ENCODE assay signal across 15 cellular contexts in the genomic region with DNA sequence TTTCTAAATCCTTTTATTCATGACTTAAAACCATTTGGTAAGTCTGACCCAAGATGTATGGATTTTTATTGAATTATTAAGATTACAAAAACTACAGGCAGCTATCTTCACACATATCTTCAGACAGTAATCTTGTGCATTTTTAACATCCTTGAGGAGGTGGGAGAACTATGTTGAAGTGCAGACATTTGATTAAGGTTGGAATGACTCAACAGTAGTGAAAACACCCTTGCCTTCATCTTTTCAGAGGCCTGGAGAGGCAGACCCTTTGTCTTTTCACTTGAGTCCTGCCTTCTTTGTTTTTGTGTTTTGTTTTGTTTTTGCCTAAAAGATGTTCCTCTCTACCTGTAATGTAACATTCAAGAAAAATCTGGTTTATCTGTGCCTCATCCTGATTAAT.
DNase-seq lines count a peak whose midpoint lies in the region; ATAC-seq and TF ChIP-seq lines count a peak whose summit lies in the region.
"Had no signal": no experiment of that assay in that cellular context is flagged by ENCODE, and none has a peak within 500 bp of the region (broad histone marks: within the 10 kb centered on the region; RNA-seq: fewer than 3 reads in every experiment).

No MANE protein-coding gene starts in this region.

- no peak overlapping the region for H4K91ac ChIP-seq in mesenchymal stem cell (ENCODE audit: low read length)

- H3K4me2 ChIP-seq in GM23338 = no peak overlapping the region
- H3K4me2 ChIP-seq in mesenchymal stem cell (ENCODE audit: low read length, poor library complexity, severe bottlenecking) = no peak overlapping the region

- peak; percentile 27 for DNase-seq in ACHN
- peak; percentile 38 for DNase-seq in GM23338 (ENCODE audit: low spot score)
- DNase-seq in astrocyte of the hippocampus (ENCODE audit: low read depth, low spot score) = peak; percentile 35
- DNase-seq in mesenchymal stem cell = no peak
- DNase-seq in NCI-H1417 treated with DMSO at 0.1 percent for 48 hours (lab: John Stamatoyannopoulos, UW) = no peak
- no peak for DNase-seq in activated T-helper 2 cell treated with anti-CD3 and anti-CD28 coated beads, Interferon-gamma antibody, Interleukin-2, Interleukin-4, amounts not matched to agents 10 μg/mL and 5 μg/mL and 100 μg/mL, durations not matched to agents 14 hours and 24 hours and 36 hours (ENCODE audit: low spot score)
- DNase-seq: anterior cingulate cortex; effector memory CD4-positive, alpha-beta T cell; glutamatergic neuron; NCI-H2227 treated with DMSO at 0.1 percent for 48 hours; stimulated activated CD4-positive, alpha-beta T cell treated with anti-CD3 and anti-CD28 coated beads, Interleukin-2, amount 100 ng/mL, for 48 hours; stomach had no signal

- no peaks in the 10 kb centered on the region for H3K36me3 Mint-ChIP-seq in GM23338 (ENCODE audit: low read depth)
- peaks cover under 1% of the 10 kb centered on the region for H3K36me3 Mint-ChIP-seq in activated T-helper 2 cell treated with anti-CD3 and anti-CD28 coated beads, Interferon-gamma antibody, Interleukin-2, Interleukin-4, amounts not matched to agents 10 μg/mL and 5 μg/mL and 100 μg/mL, durations not matched to agents 14 hours and 24 hours and 36 hours (ENCODE audit: low read depth)

- peak; percentile 65; the same call in 2 of the 3 replicates for ATAC-seq in GM23338
- no peak for ATAC-seq in HG03378 (IDR thresholded peaks at IDR 0.05; ENCODE audit: unreplicated experiment)
- ATAC-seq in activated CD4-positive, CD25-positive, alpha-beta regulatory T cell treated with anti-CD3 and anti-CD28 coated beads, Interleukin-2, amount 50 U/mL, for 24 hours = no peak

- H3K9me3 ChIP-seq in mesenchymal stem cell (ENCODE audit: control insufficient read depth, low read length) = no peaks in the 10 kb centered on the region
- H3K9me3 ChIP-seq: stomach had no signal

- H3K9me3 Mint-ChIP-seq in GM23338 = peaks cover 5% of the 10 kb centered on the region; the same call in 2 of the 3 replicates
- peaks cover 5% of the 10 kb centered on the region for H3K9me3 Mint-ChIP-seq in activated T-helper 2 cell treated with anti-CD3 and anti-CD28 coated beads, Interferon-gamma antibody, Interleukin-2, Interleukin-4, amounts not matched to agents 10 μg/mL and 5 μg/mL and 100 μg/mL, durations not matched to agents 14 hours and 24 hours and 36 hours

- no peaks in the 10 kb centered on the region for H3K9me2 ChIP-seq in GM23338 (ENCODE audit: insufficient read depth)

- H2BK12ac ChIP-seq in mesenchymal stem cell (ENCODE audit: low read length in 2 of 2) = no peak overlapping the region

- no peak overlapping the region for H2AK5ac ChIP-seq in mesenchymal stem cell (ENCODE audit: low read length, severe bottlenecking)

- no peak overlapping the region for H2BK15ac ChIP-seq in mesenchymal stem cell (ENCODE audit: low read depth, poor library complexity, severe bottlenecking)

- H3K4me1 ChIP-seq in GM23338 (ENCODE audit: insufficient read depth) (peaks cover 29% of the 10 kb centered on the region), mesenchymal stem cell (ENCODE audit: control insufficient read depth, insufficient read depth, low read depth, low read length) (peaks cover 2% of the 10 kb centered on the region)

- no peak overlapping the region for H4K8ac ChIP-seq in mesenchymal stem cell (ENCODE audit: low read length)

- H3F3A ChIP-seq in GM23338 (replicated peaks; ENCODE audit: low read depth) = no peaks in the 10 kb centered on the region

- in situ Hi-C loops in ACHN (cut with HindIII; ENCODE audit: low pct_ligation_motif_present, low pct_unique_long_range_greater_than_20kb, low sequenced_read_pairs) = no loop called here

- H3K79me1 ChIP-seq in mesenchymal stem cell (replicated peaks; ENCODE audit: low read length, poor library complexity, severe bottlenecking) = no peaks in the 10 kb centered on the region

- no peak overlapping the region for H3K27ac ChIP-seq in GM23338 (ENCODE audit: low read depth)
- no peak overlapping the region for H3K27ac ChIP-seq in mesenchymal stem cell (ENCODE audit: low read length, poor library complexity, severe bottlenecking)
- H3K27ac ChIP-seq: stomach had no signal

- H3K36me3 ChIP-seq in GM23338 (ENCODE audit: insufficient read depth) = no peaks in the 10 kb centered on the region
- no peaks in the 10 kb centered on the region for H3K36me3 ChIP-seq in mesenchymal stem cell (ENCODE audit: control insufficient read depth in 1 of 2, insufficient read depth in 2 of 2, low read depth in 1 of 2, low read length in 2 of 2)
- H3K36me3 ChIP-seq: stomach had no signal

- peak overlapping the region; percentile 96 for H3K27ac Mint-ChIP-seq in GM23338
- H3K27ac Mint-ChIP-seq in activated T-helper 2 cell treated with anti-CD3 and anti-CD28 coated beads, Interferon-gamma antibody, Interleukin-2, Interleukin-4, amounts not matched to agents 10 μg/mL and 5 μg/mL and 100 μg/mL, durations not matched to agents 14 hours and 24 hours and 36 hours = no peak overlapping the region

- no peak overlapping the region for H3K14ac ChIP-seq in mesenchymal stem cell (ENCODE audit: low read length in 2 of 2)

- no peaks in the 10 kb centered on the region for H3K79me2 ChIP-seq in GM23338 (replicated peaks; ENCODE audit: insufficient read depth)

- H3K23ac ChIP-seq in mesenchymal stem cell (ENCODE audit: low read length in 2 of 2) = no peak overlapping the region

- H3K27me3 Mint-ChIP-seq in GM23338 (ENCODE audit: insufficient read depth, low read depth, poor library complexity) = no peaks in the 10 kb centered on the region
- peaks cover 2% of the 10 kb centered on the region for H3K27me3 Mint-ChIP-seq in activated T-helper 2 cell treated with anti-CD3 and anti-CD28 coated beads, Interferon-gamma antibody, Interleukin-2, Interleukin-4, amounts not matched to agents 10 μg/mL and 5 μg/mL and 100 μg/mL, durations not matched to agents 14 hours and 24 hours and 36 hours (ENCODE audit: low read depth)

- no peak overlapping the region for H3K9ac ChIP-seq in mesenchymal stem cell (ENCODE audit: low read length)

- peak overlapping the region; percentile 33 to 34 for H3K18ac ChIP-seq in mesenchymal stem cell (ENCODE audit: low read depth in 1 of 2, low read length in 2 of 2)

- H2BK5ac ChIP-seq in mesenchymal stem cell (ENCODE audit: low read depth, low read length, poor library complexity, severe bottlenecking) = no peak overlapping the region

- H3K4me3 Mint-ChIP-seq in GM23338 = no peak overlapping the region
- H3K4me3 Mint-ChIP-seq in activated T-helper 2 cell treated with anti-CD3 and anti-CD28 coated beads, Interferon-gamma antibody, Interleukin-2, Interleukin-4, amounts not matched to agents 10 μg/mL and 5 μg/mL and 100 μg/mL, durations not matched to agents 14 hours and 24 hours and 36 hours (ENCODE audit: low read depth) = no peak overlapping the region

- H4K20me1 ChIP-seq in GM23338 (replicated peaks; ENCODE audit: insufficient read depth) = no peaks in the 10 kb centered on the region

- no peak for TF ChIP-seq CTCF in GM23338 (conservative IDR thresholded peaks at IDR 0.05; ENCODE audit: low read depth in 2 of 2)

- no peak overlapping the region for H3K4me3 ChIP-seq in GM23338
- H3K4me3 ChIP-seq in mesenchymal stem cell (ENCODE audit: insufficient read depth in 1 of 2, low read depth in 1 of 2, low read length in 2 of 2) = no peak overlapping the region
- H3K4me3 ChIP-seq: lung, stomach had no signal

- peaks cover 53% of the 10 kb centered on the region for H3K4me1 Mint-ChIP-seq in GM23338
- peaks cover 25% of the 10 kb centered on the region for H3K4me1 Mint-ChIP-seq in activated T-helper 2 cell treated with anti-CD3 and anti-CD28 coated beads, Interferon-gamma antibody, Interleukin-2, Interleukin-4, amounts not matched to agents 10 μg/mL and 5 μg/mL and 100 μg/mL, durations not matched to agents 14 hours and 24 hours and 36 hours (ENCODE audit: low read depth)

- H3K4ac ChIP-seq in mesenchymal stem cell (ENCODE audit: low read depth in 1 of 2, low read length in 2 of 2) = no peak overlapping the region

- no peak overlapping the region for H2BK120ac ChIP-seq in mesenchymal stem cell (ENCODE audit: low read depth, low read length)

- intact Hi-C loops in activated T-helper 2 cell treated with anti-CD3 and anti-CD28 coated beads, Interferon-gamma antibody, Interleukin-2, Interleukin-4, amounts not matched to agents 10 μg/mL and 5 μg/mL and 100 μg/mL, durations not matched to agents 14 hours and 24 hours and 36 hours (cut with micrococcal nuclease) = no loop called here

- H2AFZ ChIP-seq in GM23338 (no peak overlapping the region), mesenchymal stem cell (ENCODE audit: low read depth, low read length) (peak overlapping the region; percentile 39)

- no peaks in the 10 kb centered on the region for H3K27me3 ChIP-seq in GM23338 (ENCODE audit: insufficient read depth)
- H3K27me3 ChIP-seq in mesenchymal stem cell (ENCODE audit: control insufficient read depth in 1 of 2, insufficient read depth in 1 of 2, low read length in 2 of 2) = no peaks in the 10 kb centered on the region
- H3K27me3 ChIP-seq: stomach had no signal

TF ChIP-seq in GM23338, 12 proteins besides CTCF, POLR2A, EP300 and RAD21:
- no peak for TF ChIP-seq EZH2 (IDR thresholded peaks at IDR 0.05; ENCODE audit: low read depth, unreplicated experiment)
- no peak for TF ChIP-seq NANOG (IDR thresholded peaks at IDR 0.05; ENCODE audit: borderline replicate concordance)
- TF ChIP-seq STAT1 (IDR thresholded peaks at IDR 0.05; ENCODE audit: unreplicated experiment) = no peak
- no peak for TF ChIP-seq CREB1 (CRISPR knock-in tag; IDR thresholded peaks at IDR 0.05; ENCODE audit: low read depth)
- no peak for TF ChIP-seq EZH2phosphoT487 (IDR thresholded peaks at IDR 0.05; ENCODE audit: unreplicated experiment)
TF ChIP-seq in GM23338: peak in this region for 0.

Comparison
In these comparisons a context has a peak if more than half of its experiments do, and no peak if none do; other contexts are left out.
1. DNase-seq: peak in ACHN (single experiment), GM23338 (single experiment) and astrocyte of the hippocampus (single experiment); none in mesenchymal stem cell (single experiment), NCI-H1417 treated with DMSO at 0.1 percent for 48 hours (single experiment) and activated T-helper 2 cell treated with anti-CD3 and anti-CD28 coated beads, Interferon-gamma antibody, Interleukin-2, Interleukin-4, amounts not matched to agents 10 μg/mL and 5 μg/mL and 100 μg/mL, durations not matched to agents 14 hours and 24 hours and 36 hours (single experiment).